17 cellular contexts compared by ENCODE assay signal in genomic region chr4:61505773-61506640, GRCh38.
A peak's percentile ranks its signal among the peaks of the same experiment; 100 is the strongest.
DNase-seq lines count a peak whose midpoint lies in the region; TF ChIP-seq lines count a peak whose summit lies in the region.
"Had no signal": no experiment of that assay in that cellular context is flagged by ENCODE, and none has a peak within 500 bp of the region (broad histone marks: within the 10 kb centered on the region; RNA-seq: fewer than 3 reads in every experiment).

No MANE protein-coding gene starts in this region.

- H3K27ac Mint-ChIP-seq in neural progenitor cell: no peak overlapping the region
- H3K27ac Mint-ChIP-seq: CD14-positive monocyte; CD4-positive, alpha-beta memory T cell; HFFc6 had no signal

- no peak overlapping the region for H3K9ac ChIP-seq in neural progenitor cell
- H3K9ac ChIP-seq: BLaER1, GM23248 had no signal

- peaks cover 24% of the 10 kb centered on the region for H3K9me3 Mint-ChIP-seq in neural progenitor cell

- peaks cover 22% of the 10 kb centered on the region for H3K79me2 ChIP-seq in neural progenitor cell (ENCODE audit: low read depth)

- H3K4me3 ChIP-seq in neural progenitor cell (no peak overlapping the region), retinal pigment epithelial cell (ENCODE audit: low read length) (no peak overlapping the region), left ventricle myocardium inferior (no peak overlapping the region), stomach (no peak overlapping the region)
- H3K4me3 ChIP-seq: BLaER1, GM12878, GM23248 had no signal

- no peak for TF ChIP-seq POLR2A in stomach (IDR thresholded peaks at IDR 0.05)

- H3K36me3 ChIP-seq in neural progenitor cell: no peaks in the 10 kb centered on the region
- no peaks in the 10 kb centered on the region for H3K36me3 ChIP-seq in left ventricle myocardium inferior
- H3K36me3 ChIP-seq in stomach: no peaks in the 10 kb centered on the region
- H3K36me3 ChIP-seq: BLaER1 had no signal

- no peak for TF ChIP-seq EP300 in stomach (IDR thresholded peaks at IDR 0.05)

- H3K9me3 ChIP-seq in neural progenitor cell (ENCODE audit: low read depth): no peaks in the 10 kb centered on the region
- H3K9me3 ChIP-seq in left ventricle myocardium inferior (replicated peaks): peaks cover 11% of the 10 kb centered on the region
- no peaks in the 10 kb centered on the region for H3K9me3 ChIP-seq in stomach
- H3K9me3 ChIP-seq: BLaER1 had no signal

- H3K27me3 Mint-ChIP-seq in neural progenitor cell (ENCODE audit: insufficient read depth, low read depth): no peaks in the 10 kb centered on the region
- H3K27me3 Mint-ChIP-seq: CD4-positive, alpha-beta memory T cell had no signal

- H2AFZ ChIP-seq in neural progenitor cell (replicated peaks): no peak overlapping the region
- H2AFZ ChIP-seq: GM23248 had no signal

- H3K4me3 Mint-ChIP-seq in neural progenitor cell: no peak overlapping the region
- H3K4me3 Mint-ChIP-seq: CD14-positive monocyte; CD4-positive, alpha-beta memory T cell; HFFc6 had no signal

- TF ChIP-seq CTCF in neural progenitor cell (IDR thresholded peaks at IDR 0.05) (no peak), retinal pigment epithelial cell (conservative IDR thresholded peaks at IDR 0.05; ENCODE audit: low read depth, low read length) (no peak), left ventricle myocardium inferior (IDR thresholded peaks at IDR 0.05; ENCODE audit: borderline replicate concordance) (no peak), stomach (IDR thresholded peaks at IDR 0.05) (no peak)

- peaks cover 34% of the 10 kb centered on the region for H3F3A ChIP-seq in neural progenitor cell (ENCODE audit: low read depth)

- no peaks in the 10 kb centered on the region for H3K27me3 ChIP-seq in neural progenitor cell
- no peaks in the 10 kb centered on the region for H3K27me3 ChIP-seq in left ventricle myocardium inferior (ENCODE audit: low read depth)
- no peaks in the 10 kb centered on the region for H3K27me3 ChIP-seq in stomach
- H3K27me3 ChIP-seq: BLaER1 had no signal

- intact Hi-C loops in left ventricle myocardium inferior (cut with micrococcal nuclease): no loop called here
- intact Hi-C loops in stomach (cut with DNase I; ENCODE audit: low total_unique reads): no loop called here

- DNase-seq in NCI-H82 (lab: John Stamatoyannopoulos, UW) (peak; percentile 60), NCI-H82 treated with DMSO at 0.1 percent for 48 hours (lab: John Stamatoyannopoulos, UW; ENCODE audit: unreplicated experiment) (no peak), NCI-H524 treated with DMSO at 0.1 percent for 48 hours (lab: John Stamatoyannopoulos, UW) (peak; percentile 26), neural progenitor cell (ENCODE audit: low spot score) (peak; percentile 72), retinal pigment epithelial cell (ENCODE audit: low read depth) (peak; percentile 99), occipital lobe (lab: John Stamatoyannopoulos, UW) (no peak), left ventricle myocardium inferior (no peak), stomach (no peak)
- DNase-seq: 8988T; CD4-positive, alpha-beta memory T cell; DMS79 treated with DMSO at 0.1 percent for 48 hours; GM23248; HCEC 1CT; HFFc6 had no signal

- H3K36me3 Mint-ChIP-seq in neural progenitor cell: peaks cover 24% of the 10 kb centered on the region
- H3K36me3 Mint-ChIP-seq: CD14-positive monocyte; CD4-positive, alpha-beta memory T cell had no signal

- H3K27ac ChIP-seq in neural progenitor cell (peak overlapping the region; percentile 67), left ventricle myocardium inferior (replicated peaks) (no peak overlapping the region), stomach (no peak overlapping the region)
- H3K27ac ChIP-seq: BLaER1, GM23248 had no signal

- WGBS in stomach, 5 donors: 64 to 80% (median 72%) methylated on average over 2 of the region's 2 CpGs

- H3K4me1 ChIP-seq in neural progenitor cell: peaks cover 42% of the 10 kb centered on the region
- H3K4me1 ChIP-seq in left ventricle myocardium inferior: peaks cover 5% of the 10 kb centered on the region
- peaks cover 0 to 3% (median 0%) of the 10 kb centered on the region in 4 donors for H3K4me1 ChIP-seq in stomach
- H3K4me1 ChIP-seq: BLaER1 had no signal

- H4K20me1 ChIP-seq in neural progenitor cell (ENCODE audit: low read depth): no peaks in the 10 kb centered on the region
- H4K20me1 ChIP-seq: BLaER1 had no signal

- H3K4me2 ChIP-seq in neural progenitor cell: peak overlapping the region; percentile 63
- H3K4me2 ChIP-seq: BLaER1 had no signal

- peaks cover 29% of the 10 kb centered on the region for H3K4me1 Mint-ChIP-seq in neural progenitor cell
- H3K4me1 Mint-ChIP-seq: CD14-positive monocyte; CD4-positive, alpha-beta memory T cell had no signal

Comparison
In these comparisons a context has a peak if more than half of its experiments do, and no peak if none do; other contexts are left out.
1. DNase-seq: peak in NCI-H82 (single experiment), NCI-H524 treated with DMSO at 0.1 percent for 48 hours (single experiment), neural progenitor cell (single experiment) and retinal pigment epithelial cell (single experiment); none in NCI-H82 treated with DMSO at 0.1 percent for 48 hours (single experiment), occipital lobe (single experiment), left ventricle myocardium inferior (single experiment) and stomach (single experiment).